ENCODE assay signal across 11 cellular contexts in the genomic region with DNA sequence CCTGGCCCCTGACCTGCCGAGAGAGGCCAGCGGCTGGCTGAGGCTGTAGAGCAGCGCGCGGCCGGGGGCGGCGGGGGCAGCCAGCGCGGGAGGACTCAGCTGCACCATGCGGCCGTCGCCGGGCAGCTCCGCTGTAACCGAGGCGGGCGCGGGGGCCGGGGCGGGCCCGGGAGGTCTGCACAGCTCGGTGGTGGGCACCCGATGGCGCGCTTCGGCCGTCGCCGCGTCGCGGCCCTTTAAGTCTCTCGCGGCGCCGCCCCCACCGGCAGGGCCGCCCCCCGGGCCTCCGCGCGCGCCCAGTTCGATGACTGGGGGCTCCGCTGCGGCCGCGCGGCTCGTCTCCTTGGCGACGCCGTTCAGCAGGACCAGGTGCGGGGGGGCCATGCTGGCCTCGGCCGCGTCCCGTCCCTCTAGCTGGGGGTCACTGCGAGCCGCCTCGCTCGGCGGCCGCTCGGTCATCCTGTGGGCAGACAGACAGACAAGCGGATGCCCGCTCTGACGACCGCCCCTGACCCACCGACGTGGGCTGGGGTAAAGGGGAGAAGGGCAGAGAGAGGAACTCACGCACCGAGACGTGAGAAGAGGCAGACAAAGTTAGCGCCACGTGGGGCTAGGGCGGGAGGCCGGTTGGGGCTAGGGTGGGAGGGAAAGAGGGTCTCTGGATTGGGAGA. TPM values are rescaled to one million over a fixed set of nuclear protein-coding genes. Genes with fewer than 3 reads are reported as not detected.
DNase-seq lines count a peak whose midpoint lies in the region; ATAC-seq, FAIRE-seq and TF ChIP-seq lines count a peak whose summit lies in the region.
"Had no signal": no experiment of that assay in that cellular context is flagged by ENCODE, and none has a peak within 500 bp of the region (broad histone marks: within the 10 kb centered on the region; RNA-seq: fewer than 3 reads in every experiment).

No MANE protein-coding gene starts in this region.

- H3K9me3 Mint-ChIP-seq in H9 (peaks cover 0 to 3% of the 10 kb centered on the region in 2 experiments; a peak in 2 of 5 replicates), glutamatergic neuron (ENCODE audit: unreplicated experiment) (peaks cover 5% of the 10 kb centered on the region)

- H3K27ac ChIP-seq in H9 (ENCODE audit: insufficient read length, low read depth, low read length) (no peak overlapping the region), SK-N-MC (no peak overlapping the region)

- H3K9ac ChIP-seq in H9 (ENCODE audit: extremely low read depth, insufficient read length, low read length) (no peak overlapping the region), SK-N-MC (ENCODE audit: insufficient read length) (no peak overlapping the region)

- no peak for ATAC-seq in GM21717 (IDR thresholded peaks at IDR 0.05; ENCODE audit: unreplicated experiment)

- H3K4me1 Mint-ChIP-seq in H9 (peaks cover 23 to 36% of the 10 kb centered on the region in 2 experiments), glutamatergic neuron (ENCODE audit: low read depth, unreplicated experiment) (peaks cover 4% of the 10 kb centered on the region)

- FAIRE-seq in H54 (lab: Jason Lieb, UNC): no peak

- H3K56ac ChIP-seq in H9 (ENCODE audit: insufficient read length, low read depth, low read length): no peak overlapping the region

- peaks cover 2% of the 10 kb centered on the region for H4K20me1 ChIP-seq in H9 (ENCODE audit: control insufficient read depth, insufficient read depth, insufficient read length)

- H3K27me3 ChIP-seq in H9 (ENCODE audit: insufficient read depth, low read length): peaks cover 97% of the 10 kb centered on the region

- no peak overlapping the region for H2BK5ac ChIP-seq in H9 (ENCODE audit: insufficient read length, low read length)

- H4K5ac ChIP-seq in H9 (ENCODE audit: insufficient read length, low read depth, low read length): no peak overlapping the region

- DNase-seq in H9 (no peak), SK-N-MC (ENCODE audit: low read depth, low spot score) (no peak), glutamatergic neuron (no peak), retina (peak; percentile 44), Ammon's horn (ENCODE audit: low spot score) (no peak), H54 (ENCODE audit: insufficient read length, low spot score) (no peak), NCI-H1694 treated with DMSO at 0.1 percent for 48 hours (lab: John Stamatoyannopoulos, UW) (no peak)
- DNase-seq: central memory CD4-positive, alpha-beta T cell; occipital lobe; T-helper 1 cell had no signal

- H4K91ac ChIP-seq in H9 (ENCODE audit: insufficient read length, low read depth, low read length): no peak overlapping the region

- no peak overlapping the region for H2AK5ac ChIP-seq in H9 (ENCODE audit: insufficient read length, low read length)

- H3K27me3 Mint-ChIP-seq in H9 (ENCODE audit: low read depth) (peaks cover 50% of the 10 kb centered on the region), glutamatergic neuron (ENCODE audit: unreplicated experiment) (peaks cover 46% of the 10 kb centered on the region)

- H2BK15ac ChIP-seq in H9 (ENCODE audit: low read depth, low read length): no peak overlapping the region

- H3K4me3 ChIP-seq in SK-N-MC: peak overlapping the region; percentile 59

- H2BK12ac ChIP-seq in H9 (ENCODE audit: insufficient read length, low read depth, low read length): no peak overlapping the region

- TF ChIP-seq CTCF in H9 (conservative IDR thresholded peaks at IDR 0.05) (no peak), glutamatergic neuron (IDR thresholded peaks at IDR 0.05; ENCODE audit: partially characterized antibody, unreplicated experiment) (no peak)

- no peak overlapping the region for H3K14ac ChIP-seq in H9 (ENCODE audit: insufficient read depth, low read length)

- no peak overlapping the region for H2BK20ac ChIP-seq in H9 (ENCODE audit: low read depth, low read length, poor library complexity, severe bottlenecking)

- peak overlapping the region; percentile 36 for H3K4me2 ChIP-seq in H9 (ENCODE audit: insufficient read depth, insufficient read length, low read length)

- no peaks in the 10 kb centered on the region for H3K79me1 ChIP-seq in H9 (ENCODE audit: insufficient read depth, low read depth, low read length, poor library complexity, severe bottlenecking)

- H3K23ac ChIP-seq in H9 (ENCODE audit: insufficient read length, low read depth, low read length): no peak overlapping the region

- peak overlapping the region; percentile 36 to 73 for H3K4me3 Mint-ChIP-seq in H9
- peak overlapping the region; percentile 76 for H3K4me3 Mint-ChIP-seq in glutamatergic neuron (ENCODE audit: unreplicated experiment)

- H3K36me3 Mint-ChIP-seq in H9 (ENCODE audit: insufficient read depth in 1 of 3, low read depth in 3 of 3) (no peaks in the 10 kb centered on the region), glutamatergic neuron (ENCODE audit: unreplicated experiment) (peaks cover 4% of the 10 kb centered on the region)

- no peaks in the 10 kb centered on the region; the same call in 1 of the 2 replicates for H3K4me1 ChIP-seq in H9 (ENCODE audit: insufficient read depth, low read length)

- no peak overlapping the region for H2BK120ac ChIP-seq in H9 (ENCODE audit: low read depth, low read length, poor library complexity, severe bottlenecking)

- H3T11ph ChIP-seq in H9 (ENCODE audit: low read length): no peak overlapping the region

- H3K9me3 ChIP-seq in H9 (ENCODE audit: control insufficient read depth, low read depth, low read length) (no peaks in the 10 kb centered on the region), SK-N-MC (ENCODE audit: low read depth, low read length) (no peaks in the 10 kb centered on the region)

- H3K27ac Mint-ChIP-seq in H9 (no peak overlapping the region), glutamatergic neuron (ENCODE audit: unreplicated experiment) (no peak overlapping the region)

- WGBS in H9 (ENCODE audit: extremely low coverage, insufficient read length, low lambda C conversion rate): no CpG with 5 or more reads among the region's 79 CpGs

- H3K23me2 ChIP-seq in H9 (ENCODE audit: insufficient read length, low read depth, low read length, poor library complexity, severe bottlenecking): peaks cover 14% of the 10 kb centered on the region

- no peaks in the 10 kb centered on the region for H3K36me3 ChIP-seq in SK-N-MC (ENCODE audit: insufficient read depth, low read length)

- H3K18ac ChIP-seq in H9 (ENCODE audit: insufficient read length, low read depth, low read length): no peak overlapping the region

- no peak for TF ChIP-seq POLR2A in H54 (IDR thresholded peaks at IDR 0.05; ENCODE audit: low read depth, low read length)

- H3K79me2 ChIP-seq in H9 (ENCODE audit: insufficient read depth, low read length): no peaks in the 10 kb centered on the region

- no peak overlapping the region for H4K8ac ChIP-seq in H9 (replicated peaks; ENCODE audit: insufficient read length, low read depth, low read length)

- no peak overlapping the region for H3K4ac ChIP-seq in H9 (ENCODE audit: low read depth, low read length)

- no peak overlapping the region for H2AFZ ChIP-seq in H9 (ENCODE audit: low read length)

RNA-seq across cellular contexts. Expression of a gene that starts 6.5 kb away (rescaled TPM):
- total RNA-seq in H9 (2021) (0.04 TPM in 1 of 2 replicates, not detected in the other), glutamatergic neuron (ENCODE audit: unreplicated experiment) (2.1 TPM)

RNA-seq across cellular contexts. Expression of a gene that starts 35.7 kb away (rescaled TPM):
- total RNA-seq in H9 (2021): not detected in 2 replicates
- total RNA-seq in glutamatergic neuron (ENCODE audit: unreplicated experiment): not detected
- total RNA-seq: occipital lobe had no signal
